ENCODE assay signal across 8 cellular contexts in genomic region chr10:5584895-5585516, GRCh38.
DNase-seq lines count a peak whose midpoint lies in the region; ATAC-seq, FAIRE-seq and TF ChIP-seq lines count a peak whose summit lies in the region.

No MANE protein-coding gene starts in this region.

- no peaks in the 10 kb centered on the region for H3K27me3 ChIP-seq in mesendoderm (ENCODE audit: insufficient read depth, low read length, poor library complexity)

- H2BK5ac ChIP-seq in mesendoderm (ENCODE audit: low read length) = no peak overlapping the region

- peaks cover 5% of the 10 kb centered on the region for H3K4me1 ChIP-seq in mesendoderm (ENCODE audit: control insufficient read depth, low read depth, low read length)

- H3K27ac ChIP-seq in mesendoderm (ENCODE audit: low read depth, low read length) = peak overlapping the region; percentile 15

- H3K4me1 Mint-ChIP-seq in HFFc6 (ENCODE audit: low read depth) = peaks cover 50% of the 10 kb centered on the region
- H3K4me1 Mint-ChIP-seq in natural killer cell treated with Interleukin-12 subunit alpha and Interleukin-12 subunit beta and Interleukin-15 and Interleukin-18, amount 100 ng/mL, for 72 hours (ENCODE audit: low read depth in 2 of 2) = no peaks in the 10 kb centered on the region

- H3K18ac ChIP-seq in mesendoderm (ENCODE audit: low read length) = no peak overlapping the region

- no peak overlapping the region for H4K8ac ChIP-seq in mesendoderm (ENCODE audit: low read depth, low read length)

- H3K4ac ChIP-seq in mesendoderm (ENCODE audit: low read depth, low read length) = no peak overlapping the region

- H3K4me3 Mint-ChIP-seq in HFFc6 = peak overlapping the region; percentile 39
- no peak overlapping the region for H3K4me3 Mint-ChIP-seq in natural killer cell treated with Interleukin-12 subunit alpha and Interleukin-12 subunit beta and Interleukin-15 and Interleukin-18, amount 100 ng/mL, for 72 hours

- H3K36me3 Mint-ChIP-seq in HFFc6 (ENCODE audit: low read depth) = peaks cover 8% of the 10 kb centered on the region
- H3K36me3 Mint-ChIP-seq in natural killer cell treated with Interleukin-12 subunit alpha and Interleukin-12 subunit beta and Interleukin-15 and Interleukin-18, amount 100 ng/mL, for 72 hours = no peaks in the 10 kb centered on the region

- DNase-seq in GM12892 (ENCODE audit: insufficient read length) (no peak), HFFc6 (peak; percentile 98), SW480 (ENCODE audit: low spot score) (peak; percentile 88), mesendoderm (peak; percentile 94), D721Med (ENCODE audit: insufficient read length, low spot score) (no peak)
- no peak for DNase-seq in stimulated activated CD4-positive, alpha-beta T cell treated with anti-CD3 and anti-CD28 coated beads, Interleukin-4, amount 100 ng/mL, for 24 hours
- DNase-seq in natural killer cell treated with Interleukin-12 subunit alpha and Interleukin-12 subunit beta and Interleukin-15 and Interleukin-18, amount 100 ng/mL, for 72 hours (ENCODE audit: low spot score) = no peak

- no peak overlapping the region for H3K4me2 ChIP-seq in mesendoderm (ENCODE audit: low read length)

- H3K4me3 ChIP-seq in mesendoderm (ENCODE audit: low read length) = no peak overlapping the region

- H3K79me2 ChIP-seq in mesendoderm (ENCODE audit: control insufficient read depth, insufficient read depth, low read length) = no peaks in the 10 kb centered on the region

- no CpG with 5 or more reads among the region's 10 CpGs for WGBS in mesendoderm (ENCODE audit: extremely low coverage, insufficient coverage, low lambda C conversion rate)

- no peaks in the 10 kb centered on the region for H3K36me3 ChIP-seq in mesendoderm (ENCODE audit: control insufficient read depth, insufficient read depth, low read length)

- no peak overlapping the region for H2BK15ac ChIP-seq in mesendoderm (replicated peaks; ENCODE audit: low read depth)

- H3K27ac Mint-ChIP-seq in HFFc6 = peak overlapping the region; percentile 94
- no peak overlapping the region for H3K27ac Mint-ChIP-seq in natural killer cell treated with Interleukin-12 subunit alpha and Interleukin-12 subunit beta and Interleukin-15 and Interleukin-18, amount 100 ng/mL, for 72 hours

- H2AK5ac ChIP-seq in mesendoderm (ENCODE audit: low read length) = no peak overlapping the region

- ATAC-seq in natural killer cell treated with Interleukin-12 subunit alpha and Interleukin-12 subunit beta and Interleukin-15 and Interleukin-18, amount 100 ng/mL, for 72 hours = no peak
- ATAC-seq in GM19324 (IDR thresholded peaks at IDR 0.05; ENCODE audit: low FRiP score, unreplicated experiment) = no peak

- H4K5ac ChIP-seq in mesendoderm (ENCODE audit: low read length) = no peak overlapping the region

- TF ChIP-seq CTCF in HFFc6 (IDR thresholded peaks at IDR 0.05) (peak; percentile 33; the same call in 1 of the 2 replicates), D721Med (IDR thresholded peaks at IDR 0.05; ENCODE audit: insufficient read depth, missing control alignments) (no peak)

- H3K23ac ChIP-seq in mesendoderm (ENCODE audit: low read length) = no peak overlapping the region

- no peak for TF ChIP-seq POLR2A in GM12892 (IDR thresholded peaks at IDR 0.05; ENCODE audit: low read depth, low read length)

- peak overlapping the region; percentile 1 for H2BK120ac ChIP-seq in mesendoderm (ENCODE audit: low read depth, low read length)

- no peak overlapping the region for H3K9ac ChIP-seq in mesendoderm (ENCODE audit: low read length)

- no peaks in the 10 kb centered on the region for H3K79me1 ChIP-seq in mesendoderm (ENCODE audit: low read length)

- peaks cover 2% of the 10 kb centered on the region; the same call in 1 of the 2 replicates for H3K27me3 Mint-ChIP-seq in HFFc6 (ENCODE audit: insufficient read depth)
- peaks cover 17 to 29% of the 10 kb centered on the region in 2 donors for H3K27me3 Mint-ChIP-seq in natural killer cell treated with Interleukin-12 subunit alpha and Interleukin-12 subunit beta and Interleukin-15 and Interleukin-18, amount 100 ng/mL, for 72 hours

- H3K56ac ChIP-seq in mesendoderm (ENCODE audit: low read length) = peak overlapping the region; percentile 9

- H3K9me3 Mint-ChIP-seq in HFFc6 = peaks cover 10% of the 10 kb centered on the region
- no peaks in the 10 kb centered on the region for H3K9me3 Mint-ChIP-seq in natural killer cell treated with Interleukin-12 subunit alpha and Interleukin-12 subunit beta and Interleukin-15 and Interleukin-18, amount 100 ng/mL, for 72 hours

- FAIRE-seq in GM12892 (lab: Jason Lieb, UNC) (peak; percentile 77), D721Med (lab: Jason Lieb, UNC) (no peak)

Comparison
In these comparisons a context has a peak if more than half of its experiments do, and no peak if none do; other contexts are left out.
1. DNase-seq: peak in HFFc6 (single experiment), SW480 (single experiment) and mesendoderm (single experiment); none in GM12892 (single experiment), stimulated activated CD4-positive, alpha-beta T cell treated with anti-CD3 and anti-CD28 coated beads, Interleukin-4, amount 100 ng/mL, for 24 hours (single experiment), natural killer cell treated with Interleukin-12 subunit alpha and Interleukin-12 subunit beta and Interleukin-15 and Interleukin-18, amount 100 ng/mL, for 72 hours (single experiment) and D721Med (single experiment).